Comparison of ENCODE assay signal across 9 cellular contexts in the genomic region with DNA sequence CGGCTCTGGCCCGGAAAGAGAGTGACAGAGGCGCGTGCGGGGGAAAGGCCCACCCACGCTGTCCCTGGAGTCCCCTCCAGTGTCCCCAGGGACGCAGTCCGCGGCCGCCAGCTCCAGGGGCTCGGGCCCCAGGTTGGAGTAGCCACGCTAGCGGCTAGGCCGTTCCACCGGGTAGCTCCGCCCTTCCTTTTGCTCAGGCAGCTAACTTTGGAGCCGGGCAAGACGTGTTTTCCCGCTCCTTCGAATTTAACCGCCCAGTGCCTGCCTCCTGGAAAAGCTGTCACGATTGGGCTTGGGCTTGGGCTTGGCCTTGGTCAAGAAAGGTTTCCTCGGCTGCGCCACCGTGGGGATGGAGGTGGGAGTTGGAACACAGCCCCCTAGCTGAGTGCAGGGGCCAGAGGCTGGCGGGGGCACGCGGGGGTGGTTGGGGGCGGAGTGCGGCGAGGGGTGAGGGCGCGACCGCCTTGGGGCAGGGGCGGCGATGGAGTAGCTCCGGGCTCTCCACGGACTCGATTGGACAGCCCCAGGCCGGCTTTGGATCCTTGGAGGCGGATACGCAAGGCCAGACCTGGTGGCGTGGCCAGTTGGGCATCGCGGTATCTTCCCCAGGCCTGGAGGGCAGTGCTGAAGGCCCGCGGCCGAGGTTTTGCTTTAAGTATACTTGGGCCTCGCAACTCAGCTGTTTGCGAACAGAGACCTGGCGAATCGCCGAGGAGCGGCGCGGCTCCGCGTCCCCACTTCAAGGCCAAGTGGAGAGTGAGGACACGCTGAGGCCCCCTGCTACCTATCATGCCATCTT. TPM values are rescaled to one million over a fixed set of nuclear protein-coding genes. Genes with fewer than 3 reads are reported as not detected.
DNase-seq lines count a peak whose midpoint lies in the region; ATAC-seq and TF ChIP-seq lines count a peak whose summit lies in the region.
"Had no signal": no experiment of that assay in that cellular context is flagged by ENCODE, and none has a peak within 500 bp of the region (broad histone marks: within the 10 kb centered on the region; RNA-seq: fewer than 3 reads in every experiment).

No MANE protein-coding gene starts in this region.

- H3K9me3 Mint-ChIP-seq in activated CD8-positive, alpha-beta T cell treated with anti-CD3 and anti-CD28 coated beads for 36 hours, result no peaks in the 10 kb centered on the region

- peaks cover 0 to 49% of the 10 kb centered on the region in 2 donors for H3K4me1 ChIP-seq in right atrium auricular region

- H3K4me3 Mint-ChIP-seq in activated CD8-positive, alpha-beta T cell treated with anti-CD3 and anti-CD28 coated beads for 36 hours, result peak overlapping the region; percentile 80

- H3K4me1 Mint-ChIP-seq in activated CD8-positive, alpha-beta T cell treated with anti-CD3 and anti-CD28 coated beads for 36 hours (ENCODE audit: low read depth), result peaks cover 32% of the 10 kb centered on the region

- H3K36me3 ChIP-seq in right atrium auricular region, result no peaks in the 10 kb centered on the region

- peak; percentile 5 for ATAC-seq in activated CD8-positive, alpha-beta T cell treated with anti-CD3 and anti-CD28 coated beads for 36 hours
- ATAC-seq in HG02759 (IDR thresholded peaks at IDR 0.05; ENCODE audit: unreplicated experiment) (no peak), GM19351 (IDR thresholded peaks at IDR 0.05; ENCODE audit: unreplicated experiment) (no peak)

- intact Hi-C loops in activated CD8-positive, alpha-beta T cell treated with anti-CD3 and anti-CD28 coated beads for 36 hours (cut with micrococcal nuclease), result loop anchor here (10.0 kb wide), 2 partner anchors 413 to 1473 kb away; a partner anchor contains a TSS

- DNase-seq in activated effector memory CD4-positive, alpha-beta T cell treated with anti-CD3 and anti-CD28 coated beads, Interleukin-2, amount 50 U/mL, for 16 hours, result peak; percentile 64
- DNase-seq in activated effector memory CD4-positive, alpha-beta T cell treated with Interleukin-2 at 50 U/mL for 16 hours, result no peak
- peak; percentile 9 for DNase-seq in activated CD8-positive, alpha-beta T cell treated with anti-CD3 and anti-CD28 coated beads for 36 hours
- DNase-seq in right atrium auricular region (ENCODE audit: low spot score) (no peak), skeletal muscle cell (ENCODE audit: low read depth) (no peak), GM19240 (ENCODE audit: insufficient read length, low spot score) (no peak)
- DNase-seq: DND-41 had no signal

- H3K27me3 ChIP-seq in right atrium auricular region, result peaks cover 36 to 75% of the 10 kb centered on the region in 2 donors

- POLR2A ChIA-PET in activated CD8-positive, alpha-beta T cell treated with anti-CD3 and anti-CD28 coated beads for 36 hours (lab: Charles Lee), result no interaction called here

- peaks cover 74% of the 10 kb centered on the region for H3K27me3 Mint-ChIP-seq in activated CD8-positive, alpha-beta T cell treated with anti-CD3 and anti-CD28 coated beads for 36 hours

- no peak overlapping the region for H3K27ac Mint-ChIP-seq in activated CD8-positive, alpha-beta T cell treated with anti-CD3 and anti-CD28 coated beads for 36 hours

- no peaks in the 10 kb centered on the region for H3K9me3 ChIP-seq in right atrium auricular region

- CTCF ChIA-PET in activated CD8-positive, alpha-beta T cell treated with anti-CD3 and anti-CD28 coated beads for 36 hours (lab: Charles Lee), result interaction anchor here (0.9 to 2.0 kb wide), 5 partner anchors 9 to 134 kb away, joined by 3 to 6 read pairs (median 3); a partner anchor contains a TSS

- H3K27ac ChIP-seq in right atrium auricular region, result no peak overlapping the region

- H3K4me3 ChIP-seq in right atrium auricular region (peak overlapping the region; percentile 7 to 48), skeletal muscle cell (ENCODE audit: low read depth, low read length) (peak overlapping the region; percentile 31)

- H3K36me3 Mint-ChIP-seq in activated CD8-positive, alpha-beta T cell treated with anti-CD3 and anti-CD28 coated beads for 36 hours (ENCODE audit: low read depth), result peaks cover 1% of the 10 kb centered on the region

- no peak for TF ChIP-seq CTCF in activated CD8-positive, alpha-beta T cell treated with anti-CD3 and anti-CD28 coated beads for 36 hours (IDR thresholded peaks at IDR 0.05)
- TF ChIP-seq CTCF in right atrium auricular region (IDR thresholded peaks at IDR 0.05), result no peak

RNA-seq across cellular contexts. Expression of a gene that starts 4.5 kb away (rescaled TPM):
- total RNA-seq in activated CD8-positive, alpha-beta T cell treated with anti-CD3 and anti-CD28 coated beads for 36 hours, result not detected
- not detected for total RNA-seq in right atrium auricular region

RNA-seq across cellular contexts. Expression of a gene that starts 24.2 kb away (rescaled TPM):
- 10 to 100 TPM; 13.1 to 13.2 TPM for total RNA-seq in activated CD8-positive, alpha-beta T cell treated with anti-CD3 and anti-CD28 coated beads for 36 hours
- 10 to 100 TPM; 16.1 to 30.4 TPM for total RNA-seq in right atrium auricular region

Comparison
In these comparisons a context has a peak if more than half of its experiments do, and no peak if none do; other contexts are left out.
1. DNase-seq: peak in activated effector memory CD4-positive, alpha-beta T cell treated with anti-CD3 and anti-CD28 coated beads, Interleukin-2, amount 50 U/mL, for 16 hours (single experiment) and activated CD8-positive, alpha-beta T cell treated with anti-CD3 and anti-CD28 coated beads for 36 hours (single experiment); none in activated effector memory CD4-positive, alpha-beta T cell treated with Interleukin-2 at 50 U/mL for 16 hours (single experiment), right atrium auricular region (single experiment), skeletal muscle cell (single experiment) and GM19240 (single experiment).